ENCODE assay signal across 8 cellular contexts in genomic region chr16:84144301-84144858, GRCh38. TPM values are rescaled to one million over a fixed set of nuclear protein-coding genes. Genes with fewer than 3 reads are reported as not detected.
DNase-seq lines count a peak whose midpoint lies in the region; ATAC-seq lines count a peak whose summit lies in the region.

No MANE protein-coding gene starts in this region.

- H3K4me3 Mint-ChIP-seq in naive thymus-derived CD4-positive, alpha-beta T cell: peak overlapping the region; percentile 91 to 98 (median 94)

- no peaks in the 10 kb centered on the region for H3K9me3 Mint-ChIP-seq in naive thymus-derived CD4-positive, alpha-beta T cell

- peak overlapping the region; percentile 68 for H3K4me3 ChIP-seq in naive thymus-derived CD4-positive, alpha-beta T cell (ENCODE audit: low read length)
- peak overlapping the region; percentile 66 to 92 (median 77) for H3K4me3 ChIP-seq in subcutaneous abdominal adipose tissue (ENCODE audit: low read depth in 1 of 5, low read length in 5 of 5)

- H3K4me1 Mint-ChIP-seq in naive thymus-derived CD4-positive, alpha-beta T cell: peaks cover 10 to 38% (median 35%) of the 10 kb centered on the region in 7 donors

- POLR2A ChIA-PET in naive thymus-derived CD4-positive, alpha-beta T cell (lab: Charles Lee): interaction anchor here (1.0 to 2.4 kb wide), 3 partner anchors 13 to 27 kb away, joined by 3 to 21 read pairs (median 3); partner anchors contain the start of gene MBTPS1

- DNase-seq in NOMO-1 (lab: John Stamatoyannopoulos, UW; ENCODE audit: unreplicated experiment in 2 of 2) (peak; percentile 11 to 51), NOMO-1 treated with DMSO at 0.1 percent for 48 hours (lab: John Stamatoyannopoulos, UW; ENCODE audit: unreplicated experiment) (no peak), M059J (ENCODE audit: low read depth) (peak; percentile 32), epithelial cell of prostate (ENCODE audit: low read depth, low spot score) (no peak), NCI-H2029 (lab: John Stamatoyannopoulos, UW) (no peak)
- DNase-seq in activated CD8-positive, alpha-beta memory T cell treated with anti-CD3 and anti-CD28 coated beads, Interleukin-2, amount 50 U/mL, for 48 hours: peak; percentile 70
- peak; percentile 11 to 57 (median 36) for DNase-seq in naive thymus-derived CD4-positive, alpha-beta T cell

- H3K27me3 ChIP-seq in naive thymus-derived CD4-positive, alpha-beta T cell (ENCODE audit: control insufficient read depth in 2 of 2, insufficient read depth in 2 of 2, low read length in 2 of 2): no peaks in the 10 kb centered on the region
- H3K27me3 ChIP-seq in subcutaneous abdominal adipose tissue (ENCODE audit: control insufficient read depth in 5 of 5, insufficient read depth in 4 of 5, low read length in 5 of 5): no peaks in the 10 kb centered on the region

- peak overlapping the region; percentile 79 to 95 (median 89) for H3K27ac Mint-ChIP-seq in naive thymus-derived CD4-positive, alpha-beta T cell

- peak; percentile 52 for ATAC-seq in naive thymus-derived CD4-positive, alpha-beta T cell

- H3K36me3 ChIP-seq in naive thymus-derived CD4-positive, alpha-beta T cell (ENCODE audit: control insufficient read depth in 2 of 3, insufficient read depth in 3 of 3, low read length in 3 of 3): peaks cover 0 to 5% (median 0%) of the 10 kb centered on the region in 3 experiments
- no peaks in the 10 kb centered on the region for H3K36me3 ChIP-seq in subcutaneous abdominal adipose tissue (ENCODE audit: control insufficient read depth in 5 of 5, insufficient read depth in 5 of 5, low read length in 5 of 5)

- H3K9ac ChIP-seq in subcutaneous abdominal adipose tissue (ENCODE audit: low read length in 5 of 5): peak overlapping the region; percentile 4 to 84 (median 56)

- CTCF ChIA-PET in naive thymus-derived CD4-positive, alpha-beta T cell (lab: Charles Lee): interaction anchor here (0.6 kb wide), 1 partner anchor 29 kb away, joined by 4 read pairs; no protein-coding TSS in a partner anchor

- intact Hi-C loops in naive thymus-derived CD4-positive, alpha-beta T cell (cut with micrococcal nuclease): loop anchor here (1.0 to 2.0 kb wide), 2 partner anchors 56 to 60 kb away; no protein-coding TSS in a partner anchor

- H3K36me3 Mint-ChIP-seq in naive thymus-derived CD4-positive, alpha-beta T cell: peaks cover 0 to 4% (median 0%) of the 10 kb centered on the region in 5 donors

- H3K27me3 Mint-ChIP-seq in naive thymus-derived CD4-positive, alpha-beta T cell: peaks cover 0 to 19% (median 0%) of the 10 kb centered on the region in 5 donors

- peak overlapping the region; percentile 15 for H3K27ac ChIP-seq in epithelial cell of prostate
- peak overlapping the region; percentile 87 for H3K27ac ChIP-seq in naive thymus-derived CD4-positive, alpha-beta T cell (ENCODE audit: low read depth, low read length)
- H3K27ac ChIP-seq in subcutaneous abdominal adipose tissue (ENCODE audit: low read depth, low read length): peak overlapping the region; percentile 24

- peaks cover 4 to 8% of the 10 kb centered on the region in 2 donors for H3K4me1 ChIP-seq in naive thymus-derived CD4-positive, alpha-beta T cell (ENCODE audit: control insufficient read depth in 2 of 2, insufficient read depth in 2 of 2, low read length in 2 of 2)
- H3K4me1 ChIP-seq in subcutaneous abdominal adipose tissue (ENCODE audit: control insufficient read depth in 5 of 5, insufficient read depth in 5 of 5, low read length in 5 of 5): peaks cover 2 to 18% (median 16%) of the 10 kb centered on the region in 5 donors

- no peaks in the 10 kb centered on the region for H3K9me3 ChIP-seq in naive thymus-derived CD4-positive, alpha-beta T cell (ENCODE audit: control insufficient read depth in 2 of 3, low read length in 3 of 3)
- H3K9me3 ChIP-seq in subcutaneous abdominal adipose tissue (ENCODE audit: control insufficient read depth in 5 of 5, low read length in 5 of 5): no peaks in the 10 kb centered on the region

RNA-seq across cellular contexts. Expression of gene HSDL1, which starts 0.6 kb away (rescaled TPM):
- total RNA-seq in M059J (2014; rRNA removed; shearing (Covaris generic)): 26.5 and 40.9 TPM in 2 replicates
- 10 to 100 TPM; 12.6 to 26.6 (median 14.4) TPM for total RNA-seq in naive thymus-derived CD4-positive, alpha-beta T cell
- polyA plus RNA-seq in naive thymus-derived CD4-positive, alpha-beta T cell: 10 to 100 TPM; 10.1 to 12.2 TPM

RNA-seq across cellular contexts. Expression of gene DNAAF1, which starts 0.7 kb away (rescaled TPM):
- total RNA-seq in M059J (2014; rRNA removed; shearing (Covaris generic)): not detected in 2 replicates
- total RNA-seq in naive thymus-derived CD4-positive, alpha-beta T cell: 1 to 10 TPM in 1 of 5 experiments, under 1 TPM in 1, not detected in 3; 0.66 to 2.2 TPM
- under 1 TPM; 0.06 to 0.09 TPM for polyA plus RNA-seq in naive thymus-derived CD4-positive, alpha-beta T cell

RNA-seq across cellular contexts. Expression of gene MBTPS1, which starts 27.6 kb away (rescaled TPM):
- total RNA-seq in M059J (2014; rRNA removed; shearing (Covaris generic)): 62.1 and 93.7 TPM in 2 replicates
- total RNA-seq in naive thymus-derived CD4-positive, alpha-beta T cell: 100 to 1,000 TPM in 4 of 5 experiments, 10 to 100 TPM in 1; 65.3 to 157 (median 138) TPM
- 10 to 100 TPM; 48.6 to 89.4 TPM for polyA plus RNA-seq in naive thymus-derived CD4-positive, alpha-beta T cell

RNA-seq across cellular contexts. Expression of gene TAF1C, which starts 42.5 kb away (rescaled TPM):
- total RNA-seq in M059J (2014; rRNA removed; shearing (Covaris generic)): 15.1 and 23.4 TPM in 2 replicates
- total RNA-seq in naive thymus-derived CD4-positive, alpha-beta T cell: 100 to 1,000 TPM in 2 of 5 experiments, 10 to 100 TPM in 3; 62.6 to 127 (median 85.4) TPM
- 10 to 100 TPM in 1 of 2 donors, 1 to 10 TPM in 1; 8.0 to 15.8 TPM for polyA plus RNA-seq in naive thymus-derived CD4-positive, alpha-beta T cell

RNA-seq across cellular contexts. Expression of gene ADAD2, which starts 46.6 kb away (rescaled TPM):
- total RNA-seq in M059J (2014; rRNA removed; shearing (Covaris generic)): not detected in 2 replicates
- under 1 TPM in 2 of 5 experiments, not detected in 3; 0.11 to 0.16 TPM for total RNA-seq in naive thymus-derived CD4-positive, alpha-beta T cell
- not detected for polyA plus RNA-seq in naive thymus-derived CD4-positive, alpha-beta T cell

Comparison
In these comparisons a context has a peak if more than half of its experiments do, and no peak if none do; other contexts are left out.
1. DNase-seq: peak in NOMO-1 (2 of 2), M059J (single experiment), activated CD8-positive, alpha-beta memory T cell treated with anti-CD3 and anti-CD28 coated beads, Interleukin-2, amount 50 U/mL, for 48 hours (single experiment) and naive thymus-derived CD4-positive, alpha-beta T cell (9 of 9); none in NOMO-1 treated with DMSO at 0.1 percent for 48 hours (single experiment), epithelial cell of prostate (single experiment) and NCI-H2029 (single experiment).
2. H3K27ac ChIP-seq: peak in every context shown above with its lines; median percentile 87 in naive thymus-derived CD4-positive, alpha-beta T cell; 24 in subcutaneous abdominal adipose tissue; 15 in epithelial cell of prostate.